ENCODE assay signal across 13 cellular contexts in genomic region chr11:19793356-19793755, GRCh38.
DNase-seq lines count a peak whose midpoint lies in the region; ATAC-seq lines count a peak whose summit lies in the region.
"Had no signal": no experiment of that assay in that cellular context is flagged by ENCODE, and none has a peak within 500 bp of the region (broad histone marks: within the 10 kb centered on the region; RNA-seq: fewer than 3 reads in every experiment).

No MANE protein-coding gene starts in this region.

- ATAC-seq in activated CD4-positive, CD25-positive, alpha-beta regulatory T cell treated with anti-CD3 and anti-CD28 coated beads, Interleukin-2, amount 50 U/mL, for 24 hours = no peak
- ATAC-seq in HG03039 (IDR thresholded peaks at IDR 0.05; ENCODE audit: unreplicated experiment) = no peak
- ATAC-seq: HCT116 had no signal

- DNase-seq in DMS53 (lab: John Stamatoyannopoulos, UW) (peak; percentile 30), DMS53 treated with DMSO at 0.1 percent for 48 hours (lab: John Stamatoyannopoulos, UW; ENCODE audit: unreplicated experiment) (no peak), NCI-H2196 treated with DMSO at 0.1 percent for 48 hours (lab: John Stamatoyannopoulos, UW; ENCODE audit: unreplicated experiment) (peak; percentile 40), kidney tubule cell (ENCODE audit: low spot score) (peak; percentile 15), renal cortical epithelial cell (ENCODE audit: low read depth) (peak; percentile 16), NCI-H446 treated with DMSO at 0.1 percent for 48 hours (lab: John Stamatoyannopoulos, UW) (no peak)
- DNase-seq: DMS79, NCI-H1417, NCI-H446, SJCRH30 had no signal

Comparison
In these comparisons a context has a peak if more than half of its experiments do, and no peak if none do; other contexts are left out.
1. DNase-seq: peak in DMS53 (single experiment), NCI-H2196 treated with DMSO at 0.1 percent for 48 hours (single experiment), kidney tubule cell (single experiment) and renal cortical epithelial cell (single experiment); none in DMS53 treated with DMSO at 0.1 percent for 48 hours (single experiment) and NCI-H446 treated with DMSO at 0.1 percent for 48 hours (single experiment).